8 cellular contexts compared by ENCODE assay signal in genomic region chr6:72620866-72621242, GRCh38. TPM values are rescaled to one million over a fixed set of nuclear protein-coding genes. Genes with fewer than 3 reads are reported as not detected.
A peak's percentile ranks its signal among the peaks of the same experiment; 100 is the strongest.
DNase-seq lines count a peak whose midpoint lies in the region; ATAC-seq and TF ChIP-seq lines count a peak whose summit lies in the region.

No MANE protein-coding gene starts in this region.

- CTCF ChIA-PET in activated CD8-positive, alpha-beta T cell treated with anti-CD3 and anti-CD28 coated beads for 36 hours (lab: Charles Lee): interaction anchor here (1.2 to 2.2 kb wide), 7 partner anchors 13 to 706 kb away, joined by 3 to 6 read pairs (median 4); no protein-coding TSS in a partner anchor

- POLR2A ChIA-PET in activated CD8-positive, alpha-beta T cell treated with anti-CD3 and anti-CD28 coated beads for 36 hours (lab: Charles Lee): interaction anchor here (0.7 to 5.0 kb wide), 7 partner anchors 9 to 901 kb away, joined by 3 to 24 read pairs (median 3); partner anchors contain the start of gene CGAS

- H3K27ac ChIP-seq in skin epidermis: no peak overlapping the region

- H3K4me3 Mint-ChIP-seq in activated CD8-positive, alpha-beta T cell treated with anti-CD3 and anti-CD28 coated beads for 36 hours: peak overlapping the region; percentile 96

- peak overlapping the region in 5 of 7 experiments; percentile 40 to 48 (median 43) for H3K4me3 ChIP-seq in skin epidermis

- peak; percentile 15 for DNase-seq in GM03348 (ENCODE audit: low spot score)
- DNase-seq in activated CD8-positive, alpha-beta T cell treated with anti-CD3 and anti-CD28 coated beads for 36 hours: peak; percentile 30
- peak; percentile 36 for DNase-seq in germinal center (ENCODE audit: low spot score)
- no peak for DNase-seq in activated gamma-delta T cell treated with Interleukin-2 at 50 U/mL for 16 hours
- DNase-seq in GM19238 (ENCODE audit: insufficient read length, low spot score): no peak

- peaks cover 57% of the 10 kb centered on the region for H3K4me1 Mint-ChIP-seq in activated CD8-positive, alpha-beta T cell treated with anti-CD3 and anti-CD28 coated beads for 36 hours (ENCODE audit: low read depth)

- no peak for ATAC-seq in activated CD8-positive, alpha-beta T cell treated with anti-CD3 and anti-CD28 coated beads for 36 hours
- no peak for ATAC-seq in GM18870 (IDR thresholded peaks at IDR 0.05; ENCODE audit: unreplicated experiment)
- no peak for ATAC-seq in activated CD4-positive, CD25-positive, alpha-beta regulatory T cell treated with anti-CD3 and anti-CD28 coated beads, Interleukin-2, amount 50 U/mL, for 24 hours

- H3K9me3 Mint-ChIP-seq in activated CD8-positive, alpha-beta T cell treated with anti-CD3 and anti-CD28 coated beads for 36 hours: no peaks in the 10 kb centered on the region

- no peaks in the 10 kb centered on the region for H3K27me3 Mint-ChIP-seq in activated CD8-positive, alpha-beta T cell treated with anti-CD3 and anti-CD28 coated beads for 36 hours

- no peak for TF ChIP-seq CTCF in activated CD8-positive, alpha-beta T cell treated with anti-CD3 and anti-CD28 coated beads for 36 hours (IDR thresholded peaks at IDR 0.05)

- peaks cover 4% of the 10 kb centered on the region for H3K36me3 Mint-ChIP-seq in activated CD8-positive, alpha-beta T cell treated with anti-CD3 and anti-CD28 coated beads for 36 hours (ENCODE audit: low read depth)

- intact Hi-C loops in activated CD8-positive, alpha-beta T cell treated with anti-CD3 and anti-CD28 coated beads for 36 hours (cut with micrococcal nuclease): loop anchor here (5.0 to 10.0 kb wide), 2 partner anchors 121 to 204 kb away; no protein-coding TSS in a partner anchor

- peak overlapping the region; percentile 98 for H3K27ac Mint-ChIP-seq in activated CD8-positive, alpha-beta T cell treated with anti-CD3 and anti-CD28 coated beads for 36 hours

RNA-seq across cellular contexts. Expression of gene KCNQ5, which starts 1.0 kb away (rescaled TPM):
- 10 to 100 TPM; 14.6 to 14.9 TPM for total RNA-seq in activated CD8-positive, alpha-beta T cell treated with anti-CD3 and anti-CD28 coated beads for 36 hours

Comparison
In these comparisons a context has a peak if more than half of its experiments do, and no peak if none do; other contexts are left out.
1. DNase-seq: peak in GM03348 (single experiment), activated CD8-positive, alpha-beta T cell treated with anti-CD3 and anti-CD28 coated beads for 36 hours (single experiment) and germinal center (single experiment); none in activated gamma-delta T cell treated with Interleukin-2 at 50 U/mL for 16 hours (single experiment) and GM19238 (single experiment).